19 cellular contexts compared by ENCODE assay signal in the genomic region with DNA sequence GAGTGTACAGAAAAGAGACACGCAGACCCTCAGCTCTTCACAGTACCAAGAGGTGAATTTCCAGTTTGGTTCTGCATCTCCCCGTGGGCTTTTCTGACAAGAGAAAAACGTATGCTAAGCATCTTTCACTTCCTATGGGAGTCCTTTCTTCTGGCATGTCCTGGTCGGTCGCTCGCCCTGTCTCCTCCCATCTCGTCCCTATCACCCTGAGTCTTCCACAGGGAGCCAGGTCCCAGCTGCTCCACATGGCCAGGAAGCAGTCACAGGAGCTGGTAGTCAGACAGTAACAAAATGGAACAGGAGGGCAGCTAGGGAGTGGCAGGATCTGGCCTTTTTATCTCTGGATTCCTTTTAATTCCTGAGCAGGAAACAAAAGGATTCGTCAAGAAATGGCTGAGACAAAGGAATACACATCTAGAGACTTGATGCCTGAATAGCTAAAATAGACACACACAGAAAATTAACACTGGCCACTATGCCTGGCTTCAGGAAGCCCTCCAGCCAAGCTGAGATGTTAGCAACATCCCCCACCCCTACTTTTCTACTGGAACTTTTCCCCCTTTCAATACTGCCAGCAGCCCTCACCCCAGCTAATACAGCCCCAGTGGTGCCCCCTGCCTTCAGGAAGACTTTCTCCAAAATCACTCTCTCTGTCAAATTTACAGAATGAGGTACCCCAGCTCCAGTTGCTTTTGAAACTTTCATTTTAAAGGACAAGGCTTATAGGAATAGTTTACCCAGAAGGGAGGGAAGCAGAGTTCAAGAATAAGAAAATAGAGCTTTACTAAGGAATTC.
"Had no signal": no experiment of that assay in that cellular context is flagged by ENCODE, and none has a peak within 500 bp of the region (broad histone marks: within the 10 kb centered on the region; RNA-seq: fewer than 3 reads in every experiment).

No MANE protein-coding gene starts in this region.

- H3K9me3 Mint-ChIP-seq: activated CD4-positive, alpha-beta T cell treated with anti-CD3 and anti-CD28 coated beads, Interleukin-2, amount 10 ng/mL, durations not matched to agents 7 days and 5 days; activated naive CD4-positive, alpha-beta T cell treated with anti-CD3 and anti-CD28 coated beads, Interleukin-2, amount 10 ng/mL, durations not matched to agents 7 days and 5 days; activated naive CD8-positive, alpha-beta T cell treated with anti-CD3 and anti-CD28 coated beads, Interleukin-2, amount 50 U/mL, for 24 hours; activated T-cell treated with anti-CD3 and anti-CD28 coated beads, Interleukin-2, amount 50 U/mL, for 24 hours; nephron had no signal

- H3K4me1 ChIP-seq: esophagus muscularis mucosa, lower lobe of right lung, tibial artery had no signal

- H3K4me3 Mint-ChIP-seq: activated CD4-positive, alpha-beta T cell treated with anti-CD3 and anti-CD28 coated beads, Interleukin-2, amount 10 ng/mL, durations not matched to agents 7 days and 5 days; activated CD8-positive, alpha-beta T cell treated with anti-CD3 and anti-CD28 coated beads, Interleukin-2, amount 10 ng/mL, durations not matched to agents 7 days and 5 days; activated naive CD4-positive, alpha-beta T cell treated with anti-CD3 and anti-CD28 coated beads, Interleukin-2, amount 10 ng/mL, durations not matched to agents 7 days and 5 days; activated naive CD8-positive, alpha-beta T cell treated with anti-CD3 and anti-CD28 coated beads, Interleukin-2, amount 50 U/mL, for 24 hours; activated T-cell treated with anti-CD3 and anti-CD28 coated beads, Interleukin-2, amount 50 U/mL, for 24 hours; nephron had no signal

- H3K27ac ChIP-seq: brain microvascular endothelial cell, esophagus muscularis mucosa, hepatocyte, lower lobe of right lung, skin epidermis, tibial artery had no signal

- H3K27me3 ChIP-seq: brain microvascular endothelial cell, esophagus muscularis mucosa, hepatocyte, tibial artery had no signal

- H3K36me3 Mint-ChIP-seq: activated naive CD4-positive, alpha-beta T cell treated with anti-CD3 and anti-CD28 coated beads, Interleukin-2, amount 10 ng/mL, durations not matched to agents 7 days and 5 days had no signal

- DNase-seq: activated CD4-positive, alpha-beta T cell treated with anti-CD3 and anti-CD28 coated beads, Interleukin-2, amount 10 ng/mL, durations not matched to agents 7 days and 5 days; activated CD8-positive, alpha-beta T cell treated with anti-CD3 and anti-CD28 coated beads, Interleukin-2, amount 10 ng/mL, durations not matched to agents 7 days and 5 days; activated naive CD4-positive, alpha-beta T cell treated with anti-CD3 and anti-CD28 coated beads, Interleukin-2, amount 10 ng/mL, durations not matched to agents 7 days and 5 days; activated naive CD8-positive, alpha-beta T cell treated with anti-CD3 and anti-CD28 coated beads, Interleukin-2, amount 50 U/mL, for 24 hours; activated T-cell treated with anti-CD3 and anti-CD28 coated beads, Interleukin-2, amount 50 U/mL, for 24 hours; anterior cingulate cortex; brain microvascular endothelial cell; effector CD4-positive, alpha-beta T cell; lower lobe of right lung; occipital lobe; stimulated activated naive CD8-positive, alpha-beta T cell treated with anti-CD3 and anti-CD28 coated beads, Interleukin-15, Interleukin-2, amounts not matched to agents 100 U/mL and 50 U/mL, for 24 hours; substantia nigra; T1000; tibial artery had no signal

- H3K36me3 ChIP-seq: brain microvascular endothelial cell, esophagus muscularis mucosa, lower lobe of right lung, tibial artery had no signal

- H3K4me2 ChIP-seq: hepatocyte had no signal

- FAIRE-seq: keratinocyte had no signal

- H3K27ac Mint-ChIP-seq: activated CD4-positive, alpha-beta T cell treated with anti-CD3 and anti-CD28 coated beads, Interleukin-2, amount 10 ng/mL, durations not matched to agents 7 days and 5 days; activated CD8-positive, alpha-beta T cell treated with anti-CD3 and anti-CD28 coated beads, Interleukin-2, amount 10 ng/mL, durations not matched to agents 7 days and 5 days; activated naive CD4-positive, alpha-beta T cell treated with anti-CD3 and anti-CD28 coated beads, Interleukin-2, amount 10 ng/mL, durations not matched to agents 7 days and 5 days; activated naive CD8-positive, alpha-beta T cell treated with anti-CD3 and anti-CD28 coated beads, Interleukin-2, amount 50 U/mL, for 24 hours; activated T-cell treated with anti-CD3 and anti-CD28 coated beads, Interleukin-2, amount 50 U/mL, for 24 hours had no signal

- H3K4me1 Mint-ChIP-seq: activated CD4-positive, alpha-beta T cell treated with anti-CD3 and anti-CD28 coated beads, Interleukin-2, amount 10 ng/mL, durations not matched to agents 7 days and 5 days; activated naive CD4-positive, alpha-beta T cell treated with anti-CD3 and anti-CD28 coated beads, Interleukin-2, amount 10 ng/mL, durations not matched to agents 7 days and 5 days; activated naive CD8-positive, alpha-beta T cell treated with anti-CD3 and anti-CD28 coated beads, Interleukin-2, amount 50 U/mL, for 24 hours had no signal

- H3K79me2 ChIP-seq: hepatocyte had no signal

- H3K9me3 ChIP-seq: esophagus muscularis mucosa, lower lobe of right lung, tibial artery had no signal

- H2AFZ ChIP-seq: hepatocyte had no signal

- ATAC-seq: activated CD8-positive, alpha-beta T cell treated with anti-CD3 and anti-CD28 coated beads, Interleukin-2, amount 10 ng/mL, durations not matched to agents 7 days and 5 days; activated naive CD8-positive, alpha-beta T cell treated with anti-CD3 and anti-CD28 coated beads, Interleukin-2, amount 50 U/mL, for 24 hours; lower lobe of right lung; stimulated activated naive CD8-positive, alpha-beta T cell treated with anti-CD3 and anti-CD28 coated beads, Interleukin-15, Interleukin-2, amounts not matched to agents 100 U/mL and 50 U/mL, for 24 hours had no signal

- H3K4me3 ChIP-seq: esophagus muscularis mucosa, hepatocyte, lower lobe of right lung, skin epidermis, tibial artery had no signal
